Comparison of ENCODE assay signal across 1 cellular context in genomic region chr6:108661430-108661829, GRCh38.
A peak's percentile ranks its signal among the peaks of the same experiment; 100 is the strongest.
TF ChIP-seq lines count a peak whose summit lies in the region.

No MANE protein-coding gene starts in this region.

TF ChIP-seq in SK-N-SH treated with all-trans-retinoic acid at 6 μM for 48 hours, 23 proteins besides CTCF, POLR2A, EP300 and RAD21 (continued from another document):
- TF ChIP-seq TSHZ2 (CRISPR knock-in tag; IDR thresholded peaks at IDR 0.05) (peak; percentile 98), ZFP30 (CRISPR knock-in tag; IDR thresholded peaks at IDR 0.05) (no peak)
